In the genomic region with DNA sequence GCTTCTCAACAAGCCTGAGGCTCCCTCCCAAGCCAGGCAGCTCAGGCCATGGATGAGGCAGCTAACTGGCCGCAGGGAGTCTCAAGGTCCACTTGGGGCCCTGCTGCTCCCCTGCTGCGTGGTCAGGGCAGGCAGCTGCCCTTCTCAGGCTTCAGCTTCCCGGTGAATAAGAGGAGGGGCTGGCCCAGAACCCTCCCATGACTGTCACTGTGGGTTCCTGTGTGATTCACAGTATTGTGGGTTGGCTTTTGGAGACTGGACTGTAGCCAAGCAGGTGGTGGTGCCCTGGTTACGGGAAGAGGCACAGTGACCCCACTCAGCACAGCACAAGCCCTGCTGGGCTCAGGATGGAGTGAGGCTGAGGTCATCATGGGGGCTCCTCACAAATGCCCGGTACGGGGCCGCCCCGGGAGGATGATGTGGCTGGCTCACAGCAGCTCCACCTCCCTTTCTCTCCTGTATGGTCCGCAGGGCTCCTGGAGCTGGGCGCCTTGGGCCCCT, we compare ENCODE assay signal across 9 cellular contexts.
DNase-seq lines count a peak whose midpoint lies in the region; FAIRE-seq and TF ChIP-seq lines count a peak whose summit lies in the region.
"Had no signal": no experiment of that assay in that cellular context is flagged by ENCODE, and none has a peak within 500 bp of the region (broad histone marks: within the 10 kb centered on the region; RNA-seq: fewer than 3 reads in every experiment).

No MANE protein-coding gene starts in this region.

- TF ChIP-seq CTCF in mesothelial cell of epicardium (IDR thresholded peaks at IDR 0.05; ENCODE audit: unreplicated experiment) (no peak), GM10248 (IDR thresholded peaks at IDR 0.05; ENCODE audit: control extremely low read depth, extremely low read depth, low read depth, missing control alignments) (no peak)

- CTCF ChIA-PET in GM10248 (lab: Yijun Ruan, JAX): no interaction called here

- peaks cover 2% of the 10 kb centered on the region for H3K27me3 Mint-ChIP-seq in mesothelial cell of epicardium (ENCODE audit: low read depth)

- peak overlapping the region; percentile 42 for H3K27ac Mint-ChIP-seq in mesothelial cell of epicardium

- H3K9me3 Mint-ChIP-seq in mesothelial cell of epicardium: no peaks in the 10 kb centered on the region

- no peaks in the 10 kb centered on the region for H3K36me3 Mint-ChIP-seq in mesothelial cell of epicardium
- H3K36me3 Mint-ChIP-seq: activated naive CD8-positive, alpha-beta T cell had no signal

- POLR2A ChIA-PET in GM10248 (lab: Yijun Ruan, JAX): no interaction called here

- peaks cover 33% of the 10 kb centered on the region for H3K4me1 Mint-ChIP-seq in mesothelial cell of epicardium

- DNase-seq in EH (ENCODE audit: low read depth): peak; percentile 29
- peak; percentile 41 for DNase-seq in HTR-8/SVneo (ENCODE audit: insufficient read length, low spot score)
- peak; percentile 100 for DNase-seq in brain pericyte (ENCODE audit: low read depth, low spot score)
- DNase-seq in mesothelial cell of epicardium (ENCODE audit: low spot score in 2 of 2, unreplicated experiment in 2 of 2): no peak
- no peak for DNase-seq in NK-92 treated with Interleukin-12 subunit alpha and Interleukin-12 subunit beta, amount 100 ng/mL, for 24 hours (lab: John Stamatoyannopoulos, UW)
- DNase-seq in NCI-H446 (lab: John Stamatoyannopoulos, UW): no peak
- DNase-seq in GM10248 (ENCODE audit: extremely low spot score): no peak
- DNase-seq in SIG-M5 (lab: John Stamatoyannopoulos, UW): no peak

- FAIRE-seq in HTR-8/SVneo (lab: Jason Lieb, UNC): no peak

- H3K4me3 Mint-ChIP-seq in mesothelial cell of epicardium: no peak overlapping the region
- H3K4me3 Mint-ChIP-seq: activated naive CD8-positive, alpha-beta T cell had no signal

Comparison
In these comparisons a context has a peak if more than half of its experiments do, and no peak if none do; other contexts are left out.
1. DNase-seq: peak in EH (single experiment), HTR-8/SVneo (single experiment) and brain pericyte (single experiment); none in mesothelial cell of epicardium (0 of 2), NK-92 treated with Interleukin-12 subunit alpha and Interleukin-12 subunit beta, amount 100 ng/mL, for 24 hours (single experiment), NCI-H446 (0 of 2), GM10248 (single experiment) and SIG-M5 (single experiment).